Comparison of ENCODE assay signal across 1 cellular context in the genomic region with DNA sequence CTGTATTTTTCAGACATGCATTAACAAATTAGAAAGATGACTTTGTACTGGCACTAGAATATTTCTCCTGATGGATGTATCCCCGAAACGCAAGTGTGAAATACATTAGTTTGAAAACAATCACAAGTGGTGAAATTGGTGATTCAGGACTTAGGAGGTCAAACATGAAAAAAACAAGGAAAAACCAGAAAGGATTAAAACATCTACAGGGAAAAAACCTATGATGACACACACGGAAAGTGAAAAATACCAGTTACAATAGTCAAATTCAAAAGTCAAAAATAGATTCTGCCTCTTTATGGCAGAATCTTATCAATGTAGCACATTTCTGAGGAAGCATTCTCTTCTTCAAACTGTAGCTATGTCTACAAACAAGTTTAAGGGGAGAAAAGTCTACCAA.
TF ChIP-seq lines count a peak whose summit lies in the region.

No MANE protein-coding gene starts in this region.

TF ChIP-seq in SK-N-SH, 30 proteins besides CTCF, POLR2A, EP300 and RAD21 (continued from another document):
- no peak for TF ChIP-seq FOSL2 (IDR thresholded peaks at IDR 0.05; ENCODE audit: borderline replicate concordance, low read depth)
- no peak for TF ChIP-seq GABPA (IDR thresholded peaks at IDR 0.05; ENCODE audit: low read depth)
- no peak for TF ChIP-seq MXI1 (IDR thresholded peaks at IDR 0.05; ENCODE audit: low read depth, low read length)
- TF ChIP-seq TCF12 (IDR thresholded peaks at IDR 0.05), result no peak
- no peak for TF ChIP-seq NRF1 (IDR thresholded peaks at IDR 0.05; ENCODE audit: low read depth, low read length)
- no peak for TF ChIP-seq USF2 (IDR thresholded peaks at IDR 0.05; ENCODE audit: borderline replicate concordance, low read depth, low read length)
